9 cellular contexts compared by ENCODE assay signal in genomic region chr10:24463683-24464426, GRCh38.
DNase-seq lines count a peak whose midpoint lies in the region; ATAC-seq and TF ChIP-seq lines count a peak whose summit lies in the region.
"Had no signal": no experiment of that assay in that cellular context is flagged by ENCODE, and none has a peak within 500 bp of the region (broad histone marks: within the 10 kb centered on the region; RNA-seq: fewer than 3 reads in every experiment).

No MANE protein-coding gene starts in this region.

- peak overlapping the region; percentile 94 for H2BK20ac ChIP-seq in IMR-90 (ENCODE audit: low read depth, low read length)

- WGBS in IMR-90 (ENCODE audit: extremely low coverage in 2 of 2, insufficient read length in 1 of 2), 2 experiments = 10% methylated on average over 2 of the region's 9 CpGs; no CpG with 5 or more reads in 1 of the 2 experiments

- dilution Hi-C loops in IMR-90 (cut with HindIII; ENCODE audit: low sequenced_read_pairs, unreplicated experiment) = no loop called here

- peak overlapping the region; percentile 95 for H2BK5ac ChIP-seq in IMR-90 (ENCODE audit: low read depth, low read length, poor library complexity, severe bottlenecking)

- no peaks in the 10 kb centered on the region for H3K9me3 ChIP-seq in IMR-90 (ENCODE audit: control insufficient read depth, insufficient read depth, low read length)

- peak; percentile 84 for DNase-seq in DMS79 treated with DMSO at 0.1 percent for 48 hours (lab: John Stamatoyannopoulos, UW)
- peak; percentile 98 for DNase-seq in IMR-90
- DNase-seq in activated naive CD8-positive, alpha-beta T cell treated with anti-CD3 and anti-CD28 coated beads, Interleukin-2, amount 50 U/mL, for 24 hours = peak; percentile 30
- peak; percentile 55 for DNase-seq in left lobe of liver (ENCODE audit: low spot score)
- no peak for DNase-seq in NK-92 treated with Interleukin-12 subunit alpha and Interleukin-12 subunit beta, amount 100 ng/mL, for 24 hours (lab: John Stamatoyannopoulos, UW)
- no peak for DNase-seq in GM19240 (ENCODE audit: insufficient read length, low spot score)
- DNase-seq in SHP77 (lab: John Stamatoyannopoulos, UW) = no peak

- H4K20me1 ChIP-seq in IMR-90 (ENCODE audit: insufficient read depth, low read length) = no peaks in the 10 kb centered on the region

- peak overlapping the region; percentile 95; the same call in 2 of the 3 replicates for H2BK15ac ChIP-seq in IMR-90 (ENCODE audit: low read depth, low read length)

- H3K4me3 ChIP-seq in IMR-90 (ENCODE audit: insufficient read depth, low read depth, low read length) = no peak overlapping the region

- H4K5ac ChIP-seq in IMR-90 (ENCODE audit: low read depth, low read length) = peak overlapping the region; percentile 88

- peak overlapping the region; percentile 64 for H3K27ac Mint-ChIP-seq in activated naive CD8-positive, alpha-beta T cell treated with anti-CD3 and anti-CD28 coated beads, Interleukin-2, amount 50 U/mL, for 24 hours
- H3K27ac Mint-ChIP-seq: memory B cell had no signal

- peak overlapping the region; percentile 86 for H2AFZ ChIP-seq in IMR-90 (replicated peaks; ENCODE audit: low read length, poor library complexity)

- H4K8ac ChIP-seq in IMR-90 (ENCODE audit: low read depth in 2 of 2, low read length in 2 of 2) = peak overlapping the region; percentile 61 to 95

- peaks cover 1% of the 10 kb centered on the region for H3K36me3 Mint-ChIP-seq in activated naive CD8-positive, alpha-beta T cell treated with anti-CD3 and anti-CD28 coated beads, Interleukin-2, amount 50 U/mL, for 24 hours (ENCODE audit: low read depth)
- H3K36me3 Mint-ChIP-seq: memory B cell had no signal

- H3K23ac ChIP-seq in IMR-90 (ENCODE audit: low read depth, low read length) = peak overlapping the region; percentile 88

- POLR2A ChIA-PET in IMR-90 (lab: Charles Lee; ENCODE audit: unreplicated experiment) = interaction anchor here (0.6 kb wide), 1 partner anchor 987 kb away, joined by 3 read pairs; no protein-coding TSS in a partner anchor

- H3K9me3 Mint-ChIP-seq in activated naive CD8-positive, alpha-beta T cell treated with anti-CD3 and anti-CD28 coated beads, Interleukin-2, amount 50 U/mL, for 24 hours = no peaks in the 10 kb centered on the region
- H3K9me3 Mint-ChIP-seq: memory B cell had no signal

- ATAC-seq in GM19395 (IDR thresholded peaks at IDR 0.05; ENCODE audit: unreplicated experiment) = peak; percentile 68
- ATAC-seq in IMR-90 (ENCODE audit: low read depth) = peak; percentile 40
- ATAC-seq in activated naive CD8-positive, alpha-beta T cell treated with anti-CD3 and anti-CD28 coated beads, Interleukin-2, amount 50 U/mL, for 24 hours = peak; percentile 52
- ATAC-seq in left lobe of liver = peak; percentile 52

- no peak overlapping the region; the same call in 1 of the 2 replicates for H3K9ac ChIP-seq in IMR-90 (ENCODE audit: low read depth, low read length)

- H2BK120ac ChIP-seq in IMR-90 (ENCODE audit: low read depth, low read length) = peak overlapping the region; percentile 95

- H3K4me1 ChIP-seq in IMR-90 (ENCODE audit: control insufficient read depth, insufficient read depth, low read length) = peaks cover 20% of the 10 kb centered on the region

- intact Hi-C loops in IMR-90 (cut with micrococcal nuclease) = loop anchor here (2.0 kb wide), 1 partner anchor 15 kb away; no protein-coding TSS in a partner anchor

- peak overlapping the region; percentile 95 for H3K27ac ChIP-seq in IMR-90 (ENCODE audit: insufficient read depth, low read length)

- peak overlapping the region; percentile 67 for H3K14ac ChIP-seq in IMR-90 (replicated peaks; ENCODE audit: low read depth, low read length)

- H3K27me3 Mint-ChIP-seq in activated naive CD8-positive, alpha-beta T cell treated with anti-CD3 and anti-CD28 coated beads, Interleukin-2, amount 50 U/mL, for 24 hours = peaks cover 19% of the 10 kb centered on the region

- H3K4ac ChIP-seq in IMR-90 (ENCODE audit: low read depth, low read length) = peak overlapping the region; percentile 96

- peak overlapping the region; percentile 94 for H4K91ac ChIP-seq in IMR-90 (ENCODE audit: insufficient read depth, low read depth, low read length)

- peaks cover 21% of the 10 kb centered on the region for H3K9me1 ChIP-seq in IMR-90 (ENCODE audit: insufficient read depth, low read length)

- peaks cover 44% of the 10 kb centered on the region for H3K4me1 Mint-ChIP-seq in activated naive CD8-positive, alpha-beta T cell treated with anti-CD3 and anti-CD28 coated beads, Interleukin-2, amount 50 U/mL, for 24 hours

- H3K56ac ChIP-seq in IMR-90 (ENCODE audit: extremely low read depth, insufficient read depth, low read length) = peak overlapping the region; percentile 79

- H3K4me2 ChIP-seq in IMR-90 (ENCODE audit: low read depth, low read length) = peak overlapping the region; percentile 62

- TF ChIP-seq RAD21 in IMR-90 (IDR thresholded peaks at IDR 0.05; ENCODE audit: low read length) = peak; percentile 22

- in situ Hi-C loops in IMR-90 (cut with MboI; ENCODE audit: low sequenced_read_pairs) = no loop called here

- TF ChIP-seq CTCF in IMR-90 (conservative IDR thresholded peaks at IDR 0.05; ENCODE audit: low read depth, low read length) = no peak

- CTCF ChIA-PET in IMR-90 (lab: Yijun Ruan, JAX) = interaction anchor here (0.6 kb wide), 1 partner anchor 282 kb away, joined by 4 read pairs; no protein-coding TSS in a partner anchor

- peak overlapping the region; percentile 10 for H3K4me3 Mint-ChIP-seq in activated naive CD8-positive, alpha-beta T cell treated with anti-CD3 and anti-CD28 coated beads, Interleukin-2, amount 50 U/mL, for 24 hours
- H3K4me3 Mint-ChIP-seq: memory B cell had no signal

- BruUV-seq in IMR-90 (replicated peaks; lab: Mats Ljungman, UMichigan) = no TSS peak

- no peaks in the 10 kb centered on the region for H3K27me3 ChIP-seq in IMR-90 (ENCODE audit: control insufficient read depth, insufficient read depth, low read length)

- H3K79me1 ChIP-seq in IMR-90 (ENCODE audit: low read depth in 1 of 2, low read length in 2 of 2) = peaks cover 0 to 2% of the 10 kb centered on the region in 2 experiments; a peak in 1 of 4 replicates

- H2AK9ac ChIP-seq in IMR-90 (replicated peaks; ENCODE audit: low read depth, low read length, poor library complexity) = peak overlapping the region; percentile 84

- H3K36me3 ChIP-seq in IMR-90 (ENCODE audit: control insufficient read depth, insufficient read depth, low read length) = no peaks in the 10 kb centered on the region

- peak overlapping the region; percentile 92 for H3K18ac ChIP-seq in IMR-90 (ENCODE audit: low read depth, low read length)

- peak overlapping the region; percentile 97 for H2AK5ac ChIP-seq in IMR-90 (ENCODE audit: low read depth, low read length)

- TF ChIP-seq POLR2A in IMR-90 (IDR thresholded peaks at IDR 0.05; ENCODE audit: low read depth, low read length) = no peak

TF ChIP-seq in IMR-90, 13 proteins besides CTCF, POLR2A, EP300 and RAD21:
- TF ChIP-seq FOS (IDR thresholded peaks at IDR 0.05; ENCODE audit: low read depth, low read length) (peak; percentile 57; the same call in 1 of the 2 replicates), MXI1 (IDR thresholded peaks at IDR 0.05; ENCODE audit: borderline replicate concordance, low read depth, low read length) (0 out of 2 replicates have a peak, but pooled peaks have one; percentile 27), RFX5 (IDR thresholded peaks at IDR 0.05; ENCODE audit: low read depth, low read length) (no peak), MAFK (IDR thresholded peaks at IDR 0.05; ENCODE audit: low read depth, low read length) (no peak), RCOR1 (IDR thresholded peaks at IDR 0.05; ENCODE audit: insufficient replicate concordance, low read length) (no peak), MAZ (IDR thresholded peaks at IDR 0.05; ENCODE audit: borderline replicate concordance, low read depth, low read length) (0 out of 2 replicates have a peak, but pooled peaks have one; percentile 8), CEBPB (IDR thresholded peaks at IDR 0.05; ENCODE audit: low read depth, low read length) (peak; percentile 81), ELK1 (IDR thresholded peaks at IDR 0.05; ENCODE audit: borderline replicate concordance, low read depth, low read length) (no peak), SMC3 (IDR thresholded peaks at IDR 0.05; ENCODE audit: low read depth, low read length) (peak; percentile 5; the same call in 1 of the 2 replicates), USF2 (IDR thresholded peaks at IDR 0.05; ENCODE audit: low read depth, low read length) (no peak), NFE2L2 (IDR thresholded peaks at IDR 0.05; ENCODE audit: low read depth, low read length) (no peak), BHLHE40 (IDR thresholded peaks at IDR 0.05; ENCODE audit: low read depth, low read length) (peak; percentile 49), CHD1 (IDR thresholded peaks at IDR 0.05; ENCODE audit: low read depth, low read length) (no peak)

Comparison
In these comparisons a context has a peak if more than half of its experiments do, and no peak if none do; other contexts are left out.
1. DNase-seq: peak in DMS79 treated with DMSO at 0.1 percent for 48 hours (single experiment), IMR-90 (single experiment), activated naive CD8-positive, alpha-beta T cell treated with anti-CD3 and anti-CD28 coated beads, Interleukin-2, amount 50 U/mL, for 24 hours (single experiment) and left lobe of liver (single experiment); none in NK-92 treated with Interleukin-12 subunit alpha and Interleukin-12 subunit beta, amount 100 ng/mL, for 24 hours (single experiment), GM19240 (single experiment) and SHP77 (0 of 2).
2. Peak in every context shown above with its lines, with median percentiles within 50 percentile points of each other: ATAC-seq.